ENCODE assay signal across 18 cellular contexts in genomic region chr3:55692958-55693558, GRCh38.
DNase-seq lines count a peak whose midpoint lies in the region; ATAC-seq and TF ChIP-seq lines count a peak whose summit lies in the region.
"Had no signal": no experiment of that assay in that cellular context is flagged by ENCODE, and none has a peak within 500 bp of the region (broad histone marks: within the 10 kb centered on the region; RNA-seq: fewer than 3 reads in every experiment).

No MANE protein-coding gene starts in this region.

- no peaks in the 10 kb centered on the region for H3K27me3 Mint-ChIP-seq in activated T-cell treated with anti-CD3 and anti-CD28 coated beads, Interleukin-2, amount 50 U/mL, for 4 hours (ENCODE audit: low read depth)
- H3K27me3 Mint-ChIP-seq: effector memory CD8-positive, alpha-beta T cell had no signal

- H3K36me3 ChIP-seq in right lobe of liver: no peaks in the 10 kb centered on the region
- H3K36me3 ChIP-seq: BLaER1 treated with 17β-estradiol and CSF1 and Interleukin-3, amounts not matched to agents 10 nM and 100 nM; gastrocnemius medialis had no signal

- no peak for ATAC-seq in right lobe of liver
- ATAC-seq in activated T-cell treated with anti-CD3 and anti-CD28 coated beads, Interleukin-2, amount 50 U/mL, for 4 hours: no peak
- ATAC-seq: effector memory CD8-positive, alpha-beta T cell; gastrocnemius medialis had no signal

- no peak overlapping the region for H3K27ac ChIP-seq in right lobe of liver
- H3K27ac ChIP-seq: BLaER1 treated with 17β-estradiol and CSF1 and Interleukin-3, amounts not matched to agents 10 nM and 100 nM; gastrocnemius medialis had no signal

- DNase-seq in COLO668 (lab: John Stamatoyannopoulos, UW; ENCODE audit: unreplicated experiment) (peak; percentile 24), LHCN-M2 (ENCODE audit: low read depth) (peak; percentile 47), astrocyte of the hippocampus (ENCODE audit: low read depth, low spot score) (peak; percentile 56), kidney tubule cell (ENCODE audit: low spot score) (peak; percentile 49), Kasumi-1 (lab: John Stamatoyannopoulos, UW) (no peak), right lobe of liver (no peak), RPMI8226 (no peak)
- no peak for DNase-seq in activated T-cell treated with anti-CD3 and anti-CD28 coated beads, Interleukin-2, amount 50 U/mL, for 4 hours
- DNase-seq: activated CD4-positive, alpha-beta T cell treated with anti-CD3 and anti-CD28 coated beads for 4 hours; activated T-cell treated with anti-CD3 and anti-CD28 coated beads for 4 hours; effector memory CD8-positive, alpha-beta T cell; gastrocnemius medialis; NCI-H2107; nephron progenitor cell; SHP77; stimulated activated CD4-positive, alpha-beta T cell treated with anti-CD3 and anti-CD28 coated beads, Interleukin-1b, Interleukin-23, amount 100 ng/mL, for 48 hours had no signal

- no peaks in the 10 kb centered on the region for H3K4me1 Mint-ChIP-seq in activated T-cell treated with anti-CD3 and anti-CD28 coated beads, Interleukin-2, amount 50 U/mL, for 4 hours (ENCODE audit: low read depth)
- H3K4me1 Mint-ChIP-seq: activated naive CD4-positive, alpha-beta T cell treated with anti-CD3 and anti-CD28 coated beads, Interleukin-2, amount 50 U/mL, for 24 hours had no signal

- no peak overlapping the region for H3K4me3 ChIP-seq in right lobe of liver
- H3K4me3 ChIP-seq: BLaER1 treated with 17β-estradiol and CSF1 and Interleukin-3, amounts not matched to agents 10 nM and 100 nM; gastrocnemius medialis had no signal

- TF ChIP-seq POLR2A in right lobe of liver (IDR thresholded peaks at IDR 0.05): no peak

- no peak for TF ChIP-seq CTCF in right lobe of liver (IDR thresholded peaks at IDR 0.05)

- no peaks in the 10 kb centered on the region for H3K9me3 ChIP-seq in right lobe of liver
- H3K9me3 ChIP-seq: BLaER1 treated with 17β-estradiol and CSF1 and Interleukin-3, amounts not matched to agents 10 nM and 100 nM; gastrocnemius medialis had no signal

- no peaks in the 10 kb centered on the region for H3K9me3 Mint-ChIP-seq in activated T-cell treated with anti-CD3 and anti-CD28 coated beads, Interleukin-2, amount 50 U/mL, for 4 hours
- H3K9me3 Mint-ChIP-seq: nephron progenitor cell had no signal

- no peaks in the 10 kb centered on the region for H3K36me3 Mint-ChIP-seq in activated T-cell treated with anti-CD3 and anti-CD28 coated beads, Interleukin-2, amount 50 U/mL, for 4 hours (ENCODE audit: insufficient read depth)
- H3K36me3 Mint-ChIP-seq: activated naive CD4-positive, alpha-beta T cell treated with anti-CD3 and anti-CD28 coated beads, Interleukin-2, amount 50 U/mL, for 24 hours had no signal

- H3K4me1 ChIP-seq in right lobe of liver: no peaks in the 10 kb centered on the region

- intact Hi-C loops in right lobe of liver (cut with DNase I): no loop called here

- H3K4me3 Mint-ChIP-seq in activated T-cell treated with anti-CD3 and anti-CD28 coated beads, Interleukin-2, amount 50 U/mL, for 4 hours: no peak overlapping the region
- H3K4me3 Mint-ChIP-seq: activated naive CD4-positive, alpha-beta T cell treated with anti-CD3 and anti-CD28 coated beads, Interleukin-2, amount 50 U/mL, for 24 hours; effector memory CD8-positive, alpha-beta T cell; nephron progenitor cell had no signal

- 31% methylated on average over 2 of the region's 2 CpGs for WGBS in right lobe of liver (ENCODE audit: insufficient coverage, low coverage, low lambda C conversion rate, missing lambda C conversion rate)

- H3K27me3 ChIP-seq in right lobe of liver: no peaks in the 10 kb centered on the region
- H3K27me3 ChIP-seq: BLaER1 treated with 17β-estradiol and CSF1 and Interleukin-3, amounts not matched to agents 10 nM and 100 nM; gastrocnemius medialis had no signal

Comparison
In these comparisons a context has a peak if more than half of its experiments do, and no peak if none do; other contexts are left out.
1. DNase-seq: peak in COLO668 (single experiment), LHCN-M2 (single experiment), astrocyte of the hippocampus (single experiment) and kidney tubule cell (single experiment); none in Kasumi-1 (0 of 2), right lobe of liver (0 of 3), activated T-cell treated with anti-CD3 and anti-CD28 coated beads, Interleukin-2, amount 50 U/mL, for 4 hours (single experiment) and RPMI8226 (single experiment).